ENCODE assay signal across 8 cellular contexts in genomic region chr2:19863303-19864041, GRCh38. TPM values are rescaled to one million over a fixed set of nuclear protein-coding genes. Genes with fewer than 3 reads are reported as not detected.
A peak's percentile ranks its signal among the peaks of the same experiment; 100 is the strongest.
DNase-seq lines count a peak whose midpoint lies in the region; ATAC-seq, FAIRE-seq and TF ChIP-seq lines count a peak whose summit lies in the region.

No MANE protein-coding gene starts in this region.

- H3K14ac ChIP-seq in H1 (ENCODE audit: insufficient read length) (no peak overlapping the region), mesenchymal stem cell (ENCODE audit: low read length in 2 of 2) (peak overlapping the region in 1 of 2 experiments; percentile 79)

- peak; percentile 52 for FAIRE-seq in H1 (lab: Jason Lieb, UNC)

- H3K23ac ChIP-seq in H1 (ENCODE audit: insufficient read length) (no peak overlapping the region), mesenchymal stem cell (ENCODE audit: low read length in 2 of 2) (peak overlapping the region in 1 of 2 experiments; percentile 77)

- H3K56ac ChIP-seq in H1 (replicated peaks; ENCODE audit: insufficient read length, low read depth, low read length) = peak overlapping the region; percentile 78

- H4K91ac ChIP-seq in H1 (replicated peaks; ENCODE audit: insufficient read length, low read length) = no peak overlapping the region
- peak overlapping the region; percentile 29 for H4K91ac ChIP-seq in mesenchymal stem cell (ENCODE audit: low read length)

- no peaks in the 10 kb centered on the region for H3K79me2 ChIP-seq in H1 (ENCODE audit: control insufficient read depth in 1 of 2, insufficient read depth in 2 of 2, low read length in 2 of 2)

- H3K79me1 ChIP-seq in H1 (ENCODE audit: low read depth, low read length) = no peaks in the 10 kb centered on the region
- no peaks in the 10 kb centered on the region for H3K79me1 ChIP-seq in mesenchymal stem cell (replicated peaks; ENCODE audit: low read length, poor library complexity, severe bottlenecking)

- no peak overlapping the region for H3K27ac ChIP-seq in H1 (ENCODE audit: low read depth, low read length)
- H3K27ac ChIP-seq in mesenchymal stem cell (ENCODE audit: low read length, poor library complexity, severe bottlenecking) = no peak overlapping the region

- H3K18ac ChIP-seq in H1 (ENCODE audit: extremely low read depth, low read length) = no peak overlapping the region; the same call in 1 of the 2 replicates
- H3K18ac ChIP-seq in mesenchymal stem cell (ENCODE audit: low read depth in 1 of 2, low read length in 2 of 2) = peak overlapping the region in 1 of 2 experiments; percentile 82

- H3K4me3 ChIP-seq in H1 (ENCODE audit: extremely low read depth in 1 of 4, insufficient read depth in 2 of 4, low read depth in 3 of 4, low read length in 4 of 4) = peak overlapping the region in 3 of 4 experiments; percentile 44 to 52 (median 50); a peak in 7 of 8 replicates
- peak overlapping the region in 1 of 2 experiments; percentile 14 for H3K4me3 ChIP-seq in mesenchymal stem cell (ENCODE audit: insufficient read depth in 1 of 2, low read depth in 1 of 2, low read length in 2 of 2)

- H2BK12ac ChIP-seq in H1 (ENCODE audit: low read depth, low read length) = peak overlapping the region; percentile 45; the same call in 1 of the 2 replicates
- peak overlapping the region; percentile 14 to 69 for H2BK12ac ChIP-seq in mesenchymal stem cell (ENCODE audit: low read length in 2 of 2)

- H2AK5ac ChIP-seq in H1 (ENCODE audit: low read depth, low read length) (no peak overlapping the region), mesenchymal stem cell (ENCODE audit: low read length, severe bottlenecking) (peak overlapping the region; percentile 35)

- H3K23me2 ChIP-seq in H1 (ENCODE audit: low read depth, low read length) = no peaks in the 10 kb centered on the region; the same call in 1 of the 2 replicates

- H2AFZ ChIP-seq in H1 (ENCODE audit: low read length) (peak overlapping the region; percentile 99), mesenchymal stem cell (ENCODE audit: low read depth, low read length) (peak overlapping the region; percentile 51)

- H4K20me1 ChIP-seq in H1 (replicated peaks in 1 of 2; ENCODE audit: control insufficient read depth in 1 of 2, insufficient read depth in 2 of 2, low read length in 2 of 2) = no peaks in the 10 kb centered on the region

- H3K36me3 ChIP-seq in H1 (ENCODE audit: control insufficient read depth in 2 of 4, insufficient read depth in 4 of 4, low read length in 3 of 4) = no peaks in the 10 kb centered on the region
- H3K36me3 ChIP-seq in mesenchymal stem cell (ENCODE audit: control insufficient read depth in 1 of 2, insufficient read depth in 2 of 2, low read depth in 1 of 2, low read length in 2 of 2) = no peaks in the 10 kb centered on the region

- DNase-seq in SHP77 (lab: John Stamatoyannopoulos, UW) = peak; percentile 62 to 68
- DNase-seq in SHP77 treated with DMSO at 0.1 percent for 48 hours (lab: John Stamatoyannopoulos, UW) = no peak
- DNase-seq in NCI-H2227 treated with DMSO at 0.1 percent for 48 hours (lab: John Stamatoyannopoulos, UW) = peak; percentile 13
- DNase-seq in activated CD8-positive, alpha-beta memory T cell treated with anti-CD3 and anti-CD28 coated beads for 4 hours (ENCODE audit: low read depth in 2 of 2) = peak; percentile 38 to 40
- peak; percentile 88 to 99 for DNase-seq in H1 (ENCODE audit: low read depth in 1 of 2, low spot score in 2 of 2)
- peak; percentile 56 for DNase-seq in mesenchymal stem cell
- DNase-seq in stimulated activated CD8-positive, alpha-beta memory T cell treated with anti-CD3 and anti-CD28 coated beads, Interleukin-15, amount 100 ng/mL, for 24 hours (ENCODE audit: low read depth) = peak; percentile 54

- H4K5ac ChIP-seq in H1 (ENCODE audit: insufficient read length, low read depth, low read length) = no peak overlapping the region

- peak; percentile 80 to 95 (median 91) for TF ChIP-seq CTCF in H1 (IDR thresholded peaks at IDR 0.05; ENCODE audit: control extremely low read depth in 1 of 3, insufficient read depth in 1 of 3, low read depth in 1 of 3, low read length in 3 of 3)

- no peaks in the 10 kb centered on the region for H3K4me1 ChIP-seq in H1 (replicated peaks in 1 of 4; ENCODE audit: control insufficient read depth in 3 of 4, insufficient read depth in 4 of 4, low read length in 3 of 4)
- H3K4me1 ChIP-seq in mesenchymal stem cell (ENCODE audit: control insufficient read depth, insufficient read depth, low read depth, low read length) = peaks cover 30% of the 10 kb centered on the region

- 11% methylated on average over 32 of the region's 33 CpGs; no CpG with 5 or more reads in 1 of the 2 experiments for WGBS in H1 (ENCODE audit: extremely low coverage in 1 of 2, insufficient coverage in 1 of 2, insufficient read length in 1 of 2, insufficient replicate concordance in 2 of 2, low coverage in 1 of 2, low lambda C conversion rate in 2 of 2, missing lambda C conversion rate in 1 of 2), 2 experiments
- 17% methylated on average over 31 of the region's 33 CpGs for WGBS in mesenchymal stem cell

- H3K27me3 ChIP-seq in H1 (replicated peaks in 1 of 4; ENCODE audit: control insufficient read depth in 3 of 4, extremely low read depth in 1 of 4, insufficient read depth in 3 of 4, low read length in 3 of 4) (peaks cover 0 to 13% (median 11%) of the 10 kb centered on the region in 4 experiments; a peak in 6 of 7 replicates), mesenchymal stem cell (ENCODE audit: control insufficient read depth in 1 of 2, insufficient read depth in 1 of 2, low read length in 2 of 2) (peaks cover 0 to 5% of the 10 kb centered on the region in 2 experiments)

- peak; percentile 99 to 100 for TF ChIP-seq RAD21 in H1 (IDR thresholded peaks at IDR 0.05 in 1 of 2, conservative IDR thresholded peaks at IDR 0.05 in 1 of 2; ENCODE audit: low read depth in 2 of 2, low read length in 2 of 2)

- H2BK20ac ChIP-seq in H1 (ENCODE audit: low read length) = no peak overlapping the region

- CTCF ChIA-PET in H1 (lab: Charles Lee; ENCODE audit: partially characterized antibody) = interaction anchor here (0.6 to 4.8 kb wide), 70 partner anchors 9 to 1548 kb away, joined by 3 to 33 read pairs (median 3); partner anchors contain the start of gene OSR1

- H2BK15ac ChIP-seq in H1 (ENCODE audit: low read length) (0 out of 2 replicates have a peak overlapping the region, but pooled peaks have one; percentile 66), mesenchymal stem cell (ENCODE audit: low read depth, poor library complexity, severe bottlenecking) (peak overlapping the region; percentile 38)

- H3K4me2 ChIP-seq in H1 (ENCODE audit: insufficient read depth in 1 of 2, low read depth in 2 of 2, low read length in 2 of 2) (peak overlapping the region; percentile 3 to 92; a peak in 3 of 4 replicates), mesenchymal stem cell (ENCODE audit: low read length, poor library complexity, severe bottlenecking) (peak overlapping the region; percentile 1)

- POLR2A ChIA-PET in H1 (lab: Charles Lee; ENCODE audit: partially characterized antibody) = no interaction called here

- H3K9ac ChIP-seq in H1 (replicated peaks in 1 of 4; ENCODE audit: extremely low read depth in 1 of 4, low read depth in 3 of 4, low read length in 3 of 4) = peak overlapping the region in 2 of 4 experiments; percentile 50 to 56; a peak in 4 of 7 replicates
- peak overlapping the region; percentile 77 for H3K9ac ChIP-seq in mesenchymal stem cell (ENCODE audit: low read length)

- TF ChIP-seq EP300 in H1 (IDR thresholded peaks at IDR 0.05; ENCODE audit: borderline replicate concordance in 1 of 2, low read depth in 2 of 2, low read length in 2 of 2) = 0 out of 3 replicates have a peak, but pooled peaks of 1 of the 2 experiments have one; percentile 55

- H3K9me3 ChIP-seq in H1 (ENCODE audit: insufficient read depth in 2 of 2, low read depth in 1 of 2, low read length in 1 of 2) (no peaks in the 10 kb centered on the region), mesenchymal stem cell (ENCODE audit: control insufficient read depth, low read length) (no peaks in the 10 kb centered on the region)

- peak; percentile 61 for ATAC-seq in HG02852 (IDR thresholded peaks at IDR 0.05; ENCODE audit: unreplicated experiment)

- H2BK5ac ChIP-seq in H1 (ENCODE audit: low read depth, low read length) (peak overlapping the region; percentile 40; the same call in 1 of the 2 replicates), mesenchymal stem cell (ENCODE audit: low read depth, low read length, poor library complexity, severe bottlenecking) (peak overlapping the region; percentile 51)

- no peak overlapping the region for H2BK120ac ChIP-seq in H1 (replicated peaks; ENCODE audit: low read depth, low read length)
- H2BK120ac ChIP-seq in mesenchymal stem cell (ENCODE audit: low read depth, low read length) = peak overlapping the region; percentile 11

- H4K8ac ChIP-seq in H1 (ENCODE audit: extremely low read depth, insufficient read depth, low read length) (peak overlapping the region; percentile 75; the same call in 1 of the 2 replicates), mesenchymal stem cell (ENCODE audit: low read length) (peak overlapping the region; percentile 81)

- TF ChIP-seq POLR2A in H1 (IDR thresholded peaks at IDR 0.05; ENCODE audit: control extremely low read depth in 1 of 2, low read depth in 2 of 2, low read length in 2 of 2) = no peak; a peak in 1 of 3 replicates

- H3K4ac ChIP-seq in H1 (replicated peaks; ENCODE audit: insufficient read length, low read depth, low read length) = no peak overlapping the region
- peak overlapping the region; percentile 38 to 41 for H3K4ac ChIP-seq in mesenchymal stem cell (ENCODE audit: low read depth in 1 of 2, low read length in 2 of 2)

TF ChIP-seq in H1, 55 proteins besides CTCF, POLR2A, EP300 and RAD21 (continues in another document):
- peak; percentile 53; the same call in 1 of the 2 replicates for TF ChIP-seq YY1 (IDR thresholded peaks at IDR 0.05; ENCODE audit: low read depth, low read length)

RNA-seq across cellular contexts. Expression of gene TTC32, which starts 38.3 kb away (rescaled TPM):
- total RNA-seq in H1 (2021; fragmentation: NEBNext Ultra II Directional; extraction: Animal tissue kit (Norgen Biotek cat#: 25700)) = 6.7 and 8.7 TPM in 2 replicates
- 5.8 and 6.8 TPM in 2 replicates for polyA plus RNA-seq in H1 (2011; rRNA removed)
- polyA plus RNA-seq in H1 (2011; cell fraction: cytosol; rRNA removed) = 11.5 TPM
- polyA plus RNA-seq in H1 (2011; cell fraction: nucleus; rRNA removed) = 6.4 TPM
- 5.5 to 6.4 TPM (median 5.9 TPM) in 4 replicates for polyA plus RNA-seq in H1 (2012, experiment 1 of 2)
- polyA plus RNA-seq in H1 (2012, experiment 2 of 2) = 3.1 TPM
- polyA plus RNA-seq in H1 (2013, experiment 1 of 2) = 12.4 TPM
- 12.3 TPM for polyA plus RNA-seq in H1 (2013, experiment 2 of 2)
- 2.4 and 3.2 TPM in 2 replicates for polyA minus RNA-seq in H1 (2011; rRNA and poly(A)+ RNA removed)
- polyA minus RNA-seq in H1 (2011; cell fraction: cytosol; rRNA and poly(A)+ RNA removed) = 2.1 TPM
- 17.7 TPM for polyA minus RNA-seq in H1 (2011; cell fraction: nucleus; rRNA and poly(A)+ RNA removed)
- polyA plus RNA-seq in mesenchymal stem cell (2013, experiment 1 of 2) = 5.0 TPM
- 6.9 TPM for polyA plus RNA-seq in mesenchymal stem cell (2013, experiment 2 of 2)
